In the genomic region with DNA sequence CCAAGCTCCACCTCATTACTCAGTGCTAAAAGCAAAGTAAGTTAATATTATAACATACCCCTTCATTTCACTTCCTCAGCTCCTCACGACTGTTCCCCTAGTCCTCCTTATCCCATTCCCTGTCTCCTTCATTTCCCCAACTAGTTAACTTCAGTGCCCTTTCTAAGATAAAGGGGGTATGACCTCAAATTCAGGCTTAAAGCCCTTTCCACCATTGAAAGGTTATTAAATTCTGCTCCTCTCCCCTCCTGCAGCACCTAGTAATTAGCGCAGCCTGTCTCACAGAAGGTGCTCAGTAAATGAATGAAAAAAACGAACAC, we compare ENCODE assay signal across 8 cellular contexts. TPM values are rescaled to one million over a fixed set of nuclear protein-coding genes. Genes with fewer than 3 reads are reported as not detected.
DNase-seq lines count a peak whose midpoint lies in the region; ATAC-seq and TF ChIP-seq lines count a peak whose summit lies in the region.

No MANE protein-coding gene starts in this region.

- TF ChIP-seq POLR2A in Peyer's patch (IDR thresholded peaks at IDR 0.05) = no peak

- ATAC-seq in GM18868 (IDR thresholded peaks at IDR 0.05; ENCODE audit: unreplicated experiment) = no peak

- H3K4me3 Mint-ChIP-seq in Caco-2 (ENCODE audit: unreplicated experiment) (peak overlapping the region; percentile 86), osteocyte (ENCODE audit: unreplicated experiment) (peak overlapping the region; percentile 90)

- no peaks in the 10 kb centered on the region for H3K27me3 Mint-ChIP-seq in Caco-2 (ENCODE audit: insufficient read depth, unreplicated experiment)
- H3K27me3 Mint-ChIP-seq in osteocyte (ENCODE audit: unreplicated experiment) = no peaks in the 10 kb centered on the region

- H3K27ac ChIP-seq in Peyer's patch (peak overlapping the region; percentile 83 to 98 (median 93)), epithelial cell of prostate (peak overlapping the region; percentile 89)

- no peaks in the 10 kb centered on the region; the same call in 1 of the 2 replicates for H3K36me3 ChIP-seq in Caco-2 (ENCODE audit: control insufficient read depth, insufficient read depth, low read length)
- H3K36me3 ChIP-seq in Peyer's patch = no peaks in the 10 kb centered on the region

- no peaks in the 10 kb centered on the region for H3K9me3 ChIP-seq in Caco-2
- H3K9me3 ChIP-seq in Peyer's patch = no peaks in the 10 kb centered on the region

- no peaks in the 10 kb centered on the region for H3K9me3 Mint-ChIP-seq in Caco-2 (ENCODE audit: unreplicated experiment)
- no peaks in the 10 kb centered on the region for H3K9me3 Mint-ChIP-seq in osteocyte (ENCODE audit: unreplicated experiment)

- peak overlapping the region; percentile 67 for H3K4me3 ChIP-seq in Caco-2 (ENCODE audit: low read depth, low read length)
- peak overlapping the region; percentile 62 to 88 (median 82) for H3K4me3 ChIP-seq in Peyer's patch

- H3K36me3 Mint-ChIP-seq in Caco-2 (ENCODE audit: insufficient read depth, unreplicated experiment) (peaks cover 6% of the 10 kb centered on the region), osteocyte (ENCODE audit: unreplicated experiment) (no peaks in the 10 kb centered on the region)

- CTCF ChIA-PET in Caco-2 (lab: Charles Lee) = interaction anchor here (1.3 to 2.0 kb wide), 3 partner anchors 122 to 342 kb away, joined by 4 to 15 read pairs (median 6); no protein-coding TSS in a partner anchor

- H3K27me3 ChIP-seq in Caco-2 (replicated peaks; ENCODE audit: control insufficient read depth, insufficient read depth, low read length) = no peaks in the 10 kb centered on the region
- no peaks in the 10 kb centered on the region for H3K27me3 ChIP-seq in Peyer's patch

- POLR2A ChIA-PET in Caco-2 (lab: Charles Lee) = interaction anchor here (0.6 to 1.6 kb wide), 7 partner anchors 9 to 1707 kb away, joined by 3 to 11 read pairs (median 4); a partner anchor contains a TSS

- H3K27ac Mint-ChIP-seq in Caco-2 (ENCODE audit: unreplicated experiment) = peak overlapping the region; percentile 59
- H3K27ac Mint-ChIP-seq in osteocyte (ENCODE audit: unreplicated experiment) = peak overlapping the region; percentile 99

- BruUV-seq in Caco-2 (replicated peaks; lab: Mats Ljungman, UMichigan) = no TSS peak

- intact Hi-C loops in Caco-2 (cut with micrococcal nuclease; ENCODE audit: unreplicated experiment) = loop anchor here (1.0 to 5.0 kb wide), 6 partner anchors 148 to 653 kb away; a partner anchor contains a TSS

- DNase-seq in Caco-2 (no peak), Peyer's patch (no peak), epithelial cell of prostate (ENCODE audit: low read depth, low spot score) (no peak), osteocyte (ENCODE audit: extremely low spot score, unreplicated experiment) (no peak), NCI-H524 (lab: John Stamatoyannopoulos, UW) (no peak)
- no peak for DNase-seq in stimulated activated CD4-positive, alpha-beta T cell treated with anti-CD3 and anti-CD28 coated beads, Interleukin-4, amount 100 ng/mL, for 1 hour
- DNase-seq in stimulated activated naive CD4-positive, alpha-beta T cell treated with Interleukin-2 at 50 U/mL for 16 hours (lab: John Stamatoyannopoulos, UW) = no peak

- peaks cover 23% of the 10 kb centered on the region for H3K4me1 Mint-ChIP-seq in Caco-2 (ENCODE audit: low read depth, unreplicated experiment)
- peaks cover 31% of the 10 kb centered on the region for H3K4me1 Mint-ChIP-seq in osteocyte (ENCODE audit: unreplicated experiment)

- H3K4me1 ChIP-seq in Caco-2 (peaks cover 19% of the 10 kb centered on the region), Peyer's patch (peaks cover 0 to 8% (median 0%) of the 10 kb centered on the region in 4 donors)

- no peak for TF ChIP-seq CTCF in Caco-2 (IDR thresholded peaks at IDR 0.05; ENCODE audit: insufficient read depth in 1 of 2, low read depth in 1 of 2, low read length in 1 of 2, severe bottlenecking in 1 of 2, unreplicated experiment in 1 of 2)
- no peak for TF ChIP-seq CTCF in Peyer's patch (IDR thresholded peaks at IDR 0.05)
- TF ChIP-seq CTCF in osteocyte (IDR thresholded peaks at IDR 0.05) = no peak

RNA-seq across cellular contexts. Expression of a gene that starts 1.0 kb away (rescaled TPM):
- 7.3 and 7.9 TPM in 2 replicates for total RNA-seq in Caco-2 (2022)
- 1 to 10 TPM in 3 of 4 donors, under 1 TPM in 1; 0.67 to 4.1 (median 1.9) TPM for total RNA-seq in Peyer's patch
- total RNA-seq in osteocyte = 2.6 and 3.3 TPM in 2 replicates

RNA-seq across cellular contexts. Expression of a gene that starts 45.2 kb away (rescaled TPM):
- 8.1 and 8.4 TPM in 2 replicates for total RNA-seq in Caco-2 (2022)
- 1 to 10 TPM in 3 of 4 donors, under 1 TPM in 1; 0.54 to 5.8 (median 2.5) TPM for total RNA-seq in Peyer's patch
- not detected in 2 replicates for total RNA-seq in osteocyte
